ENCODE assay signal across 15 cellular contexts in genomic region chr2:39008663-39009062, GRCh38.
DNase-seq lines count a peak whose midpoint lies in the region; ATAC-seq, FAIRE-seq and TF ChIP-seq lines count a peak whose summit lies in the region.
"Had no signal": no experiment of that assay in that cellular context is flagged by ENCODE, and none has a peak within 500 bp of the region (broad histone marks: within the 10 kb centered on the region; RNA-seq: fewer than 3 reads in every experiment).

No MANE protein-coding gene starts in this region.

- peaks cover 9 to 15% of the 10 kb centered on the region in 2 experiments for H3K4me1 Mint-ChIP-seq in H9
- peaks cover 14% of the 10 kb centered on the region for H3K4me1 Mint-ChIP-seq in activated naive CD8-positive, alpha-beta T cell treated with anti-CD3 and anti-CD28 coated beads for 36 hours
- H3K4me1 Mint-ChIP-seq: neural crest cell had no signal

- no peaks in the 10 kb centered on the region for H4K20me1 ChIP-seq in H9 (ENCODE audit: control insufficient read depth, insufficient read depth, insufficient read length)
- H4K20me1 ChIP-seq in smooth muscle cell (ENCODE audit: low read depth) = no peaks in the 10 kb centered on the region
- H4K20me1 ChIP-seq in HepG2 (ENCODE audit: insufficient read depth, low read length) = no peaks in the 10 kb centered on the region

- POLR2A ChIA-PET in HepG2 (lab: Yijun Ruan, JAX) = no interaction called here

- H2BK15ac ChIP-seq in H9 (ENCODE audit: low read depth, low read length) = no peak overlapping the region
- H2BK15ac ChIP-seq in mesenchymal stem cell (ENCODE audit: low read depth, poor library complexity, severe bottlenecking) = no peak overlapping the region

- no peak overlapping the region for H3K9ac ChIP-seq in H9 (ENCODE audit: extremely low read depth, insufficient read length, low read length)
- no peak overlapping the region for H3K9ac ChIP-seq in mesenchymal stem cell (ENCODE audit: low read length)
- H3K9ac ChIP-seq in smooth muscle cell (ENCODE audit: low read depth) = no peak overlapping the region
- H3K9ac ChIP-seq in HepG2 (ENCODE audit: insufficient read depth, low read depth, low read length) = no peak overlapping the region

- H3K79me1 ChIP-seq in H9 (ENCODE audit: insufficient read depth, low read depth, low read length, poor library complexity, severe bottlenecking) (no peaks in the 10 kb centered on the region), mesenchymal stem cell (replicated peaks; ENCODE audit: low read length, poor library complexity, severe bottlenecking) (peaks cover 2% of the 10 kb centered on the region)

- no peaks in the 10 kb centered on the region for H3K23me2 ChIP-seq in H9 (ENCODE audit: insufficient read length, low read depth, low read length, poor library complexity, severe bottlenecking)

- H3K79me2 ChIP-seq in H9 (ENCODE audit: insufficient read depth, low read length) (no peaks in the 10 kb centered on the region), smooth muscle cell (ENCODE audit: low read depth) (no peaks in the 10 kb centered on the region), HepG2 (ENCODE audit: insufficient read depth, low read length) (no peaks in the 10 kb centered on the region)

- no peak overlapping the region for H3K4me3 Mint-ChIP-seq in H9
- no peak overlapping the region for H3K4me3 Mint-ChIP-seq in activated naive CD8-positive, alpha-beta T cell treated with anti-CD3 and anti-CD28 coated beads for 36 hours
- H3K4me3 Mint-ChIP-seq: neural crest cell had no signal

- H3F3A ChIP-seq in smooth muscle cell (ENCODE audit: low read depth) = no peaks in the 10 kb centered on the region

- TF ChIP-seq POLR2A in HepG2 (IDR thresholded peaks at IDR 0.05; ENCODE audit: insufficient read depth in 1 of 2, low read depth in 2 of 2, low read length in 2 of 2) = no peak

- H3K27me3 ChIP-seq in H9 (ENCODE audit: insufficient read depth, low read length) (no peaks in the 10 kb centered on the region), mesenchymal stem cell (ENCODE audit: control insufficient read depth in 1 of 2, insufficient read depth in 1 of 2, low read length in 2 of 2) (no peaks in the 10 kb centered on the region), smooth muscle cell (ENCODE audit: low read depth) (no peaks in the 10 kb centered on the region), HepG2 (ENCODE audit: control insufficient read depth in 1 of 2, insufficient read depth in 2 of 2, low read length in 2 of 2) (no peaks in the 10 kb centered on the region)
- H3K27me3 ChIP-seq: esophagus squamous epithelium had no signal

- H3K36me3 ChIP-seq in mesenchymal stem cell (ENCODE audit: control insufficient read depth in 1 of 2, insufficient read depth in 2 of 2, low read depth in 1 of 2, low read length in 2 of 2) = peaks cover 5 to 91% of the 10 kb centered on the region in 2 experiments
- peaks cover 18% of the 10 kb centered on the region for H3K36me3 ChIP-seq in smooth muscle cell (ENCODE audit: low read depth)
- H3K36me3 ChIP-seq in HepG2 (replicated peaks in 1 of 2; ENCODE audit: control insufficient read depth in 1 of 2, insufficient read depth in 2 of 2, low read length in 2 of 2) = peaks cover 8 to 79% of the 10 kb centered on the region in 2 experiments

- H3K27ac ChIP-seq in H9 (ENCODE audit: insufficient read length, low read depth, low read length) (no peak overlapping the region), mesenchymal stem cell (ENCODE audit: low read length, poor library complexity, severe bottlenecking) (no peak overlapping the region), smooth muscle cell (ENCODE audit: low read depth) (no peak overlapping the region), HepG2 (ENCODE audit: extremely low read length, insufficient read depth, low read length) (no peak overlapping the region)
- H3K27ac ChIP-seq: A549, esophagus squamous epithelium, lower lobe of right lung, thoracic aorta had no signal

- intact Hi-C loops in HepG2 (cut with micrococcal nuclease; ENCODE audit: unreplicated experiment) = loop anchor here (1.0 kb wide), 1 partner anchor 24 kb away; no protein-coding TSS in a partner anchor

- TF ChIP-seq CTCF in H9 (conservative IDR thresholded peaks at IDR 0.05) (no peak), smooth muscle cell (IDR thresholded peaks at IDR 0.05; ENCODE audit: borderline replicate concordance, insufficient read depth, poor library complexity, severe bottlenecking) (no peak), HepG2 (CRISPR knock-in tag; IDR thresholded peaks at IDR 0.05) (no peak)

- no peaks in the 10 kb centered on the region for H3K9me3 ChIP-seq in H9 (ENCODE audit: control insufficient read depth, low read depth, low read length)
- H3K9me3 ChIP-seq in mesenchymal stem cell (ENCODE audit: control insufficient read depth, low read length) = no peaks in the 10 kb centered on the region
- H3K9me3 ChIP-seq in smooth muscle cell (replicated peaks; ENCODE audit: low read depth) = no peaks in the 10 kb centered on the region
- H3K9me3 ChIP-seq in HepG2 (ENCODE audit: low read length) = no peaks in the 10 kb centered on the region
- H3K9me3 ChIP-seq: A549, esophagus squamous epithelium, lower lobe of right lung, thoracic aorta had no signal

- H2BK20ac ChIP-seq in H9 (ENCODE audit: low read depth, low read length, poor library complexity, severe bottlenecking) = no peak overlapping the region

- H3K4me2 ChIP-seq in H9 (ENCODE audit: insufficient read depth, insufficient read length, low read length) (no peak overlapping the region), mesenchymal stem cell (ENCODE audit: low read length, poor library complexity, severe bottlenecking) (no peak overlapping the region), smooth muscle cell (no peak overlapping the region), HepG2 (ENCODE audit: low read depth, low read length) (no peak overlapping the region)
- H3K4me2 ChIP-seq: A549 had no signal

- no peaks in the 10 kb centered on the region for H3K4me1 ChIP-seq in H9 (ENCODE audit: insufficient read depth, low read length)
- H3K4me1 ChIP-seq in mesenchymal stem cell (ENCODE audit: control insufficient read depth, insufficient read depth, low read depth, low read length) = no peaks in the 10 kb centered on the region
- H3K4me1 ChIP-seq in smooth muscle cell (ENCODE audit: low read depth) = no peaks in the 10 kb centered on the region
- H3K4me1 ChIP-seq in HepG2 (ENCODE audit: insufficient read depth, low read length) = no peaks in the 10 kb centered on the region; the same call in 1 of the 2 replicates
- H3K4me1 ChIP-seq: A549, esophagus squamous epithelium, lower lobe of right lung had no signal

- H3K56ac ChIP-seq in H9 (ENCODE audit: insufficient read length, low read depth, low read length) = no peak overlapping the region

- TF ChIP-seq RAD21 in HepG2 (CRISPR knock-in tag; IDR thresholded peaks at IDR 0.05) = no peak

- H3K4me3 ChIP-seq in mesenchymal stem cell (ENCODE audit: insufficient read depth in 1 of 2, low read depth in 1 of 2, low read length in 2 of 2) (no peak overlapping the region), smooth muscle cell (no peak overlapping the region), HepG2 (replicated peaks in 1 of 3; ENCODE audit: insufficient read depth in 1 of 3, low read depth in 2 of 3, low read length in 3 of 3) (no peak overlapping the region)
- H3K4me3 ChIP-seq: A549, esophagus squamous epithelium, lower lobe of right lung, thoracic aorta had no signal

- BruUV-seq in HepG2 (replicated peaks; lab: Mats Ljungman, UMichigan) = no TSS peak

- H2AFZ ChIP-seq in H9 (ENCODE audit: low read length) = no peak overlapping the region
- H2AFZ ChIP-seq in mesenchymal stem cell (ENCODE audit: low read depth, low read length) = no peak overlapping the region
- no peak overlapping the region for H2AFZ ChIP-seq in smooth muscle cell (ENCODE audit: low read depth)
- no peak overlapping the region for H2AFZ ChIP-seq in HepG2 (ENCODE audit: low read length)

- TF ChIP-seq EP300 in HepG2 (IDR thresholded peaks at IDR 0.05; ENCODE audit: low read depth in 2 of 2, low read length in 2 of 2) (no peak), HepG2 (CRISPR knock-in tag; IDR thresholded peaks at IDR 0.05; ENCODE audit: borderline replicate concordance) (no peak)

- no peaks in the 10 kb centered on the region for H3K27me3 Mint-ChIP-seq in H9 (ENCODE audit: low read depth)
- H3K27me3 Mint-ChIP-seq in activated naive CD8-positive, alpha-beta T cell treated with anti-CD3 and anti-CD28 coated beads for 36 hours = no peaks in the 10 kb centered on the region

- no peaks in the 10 kb centered on the region for H3K9me3 Mint-ChIP-seq in H9
- H3K9me3 Mint-ChIP-seq in activated naive CD8-positive, alpha-beta T cell treated with anti-CD3 and anti-CD28 coated beads for 36 hours = no peaks in the 10 kb centered on the region

- no CpG with 5 or more reads among the region's 1 CpG for WGBS in H9 (ENCODE audit: extremely low coverage, insufficient read length, low lambda C conversion rate)
- WGBS in mesenchymal stem cell = no CpG with 5 or more reads among the region's 1 CpG
- 100% methylated on average over 1 of the region's 1 CpG for WGBS in smooth muscle cell (ENCODE audit: low lambda C conversion rate)
- 100% methylated on average over 1 of the region's 1 CpG for WGBS in HepG2 (ENCODE audit: low lambda C conversion rate)

- H2BK120ac ChIP-seq in H9 (ENCODE audit: low read depth, low read length, poor library complexity, severe bottlenecking) (no peak overlapping the region), mesenchymal stem cell (ENCODE audit: low read depth, low read length) (no peak overlapping the region)

- no peak overlapping the region for H4K8ac ChIP-seq in H9 (replicated peaks; ENCODE audit: insufficient read length, low read depth, low read length)
- H4K8ac ChIP-seq in mesenchymal stem cell (ENCODE audit: low read length) = no peak overlapping the region

- H3K14ac ChIP-seq in H9 (ENCODE audit: insufficient read depth, low read length) (no peak overlapping the region), mesenchymal stem cell (ENCODE audit: low read length in 2 of 2) (no peak overlapping the region)

- in situ Hi-C loops in HepG2 (cut with HindIII; ENCODE audit: extremely low pct_ligation_motif_present, low pct_unique_long_range_greater_than_20kb) = no loop called here

- no peak for FAIRE-seq in HepG2 (lab: Jason Lieb, UNC)
- FAIRE-seq: A549 had no signal

- H3K4ac ChIP-seq in H9 (ENCODE audit: low read depth, low read length) (no peak overlapping the region), mesenchymal stem cell (ENCODE audit: low read depth in 1 of 2, low read length in 2 of 2) (no peak overlapping the region)

- H3T11ph ChIP-seq in H9 (ENCODE audit: low read length) = no peak overlapping the region

- peak overlapping the region in 2 of 3 experiments; percentile 26 to 83; a peak in 2 of 7 replicates for H3K27ac Mint-ChIP-seq in H9
- peak overlapping the region; percentile 60 for H3K27ac Mint-ChIP-seq in activated naive CD8-positive, alpha-beta T cell treated with anti-CD3 and anti-CD28 coated beads for 36 hours

- H3K18ac ChIP-seq in H9 (ENCODE audit: insufficient read length, low read depth, low read length) (no peak overlapping the region), mesenchymal stem cell (ENCODE audit: low read depth in 1 of 2, low read length in 2 of 2) (no peak overlapping the region)

- H4K91ac ChIP-seq in H9 (ENCODE audit: insufficient read length, low read depth, low read length) (no peak overlapping the region), mesenchymal stem cell (ENCODE audit: low read length) (no peak overlapping the region)

- H4K5ac ChIP-seq in H9 (ENCODE audit: insufficient read length, low read depth, low read length) = no peak overlapping the region

- H2BK5ac ChIP-seq in H9 (ENCODE audit: insufficient read length, low read length) (no peak overlapping the region), mesenchymal stem cell (ENCODE audit: low read depth, low read length, poor library complexity, severe bottlenecking) (no peak overlapping the region)

- DNase-seq in activated CD4-positive, alpha-beta T cell treated with anti-CD3 and anti-CD28 coated beads for 48 hours = peak; percentile 23
- DNase-seq in activated CD4-positive, alpha-beta T cell treated with anti-CD3 and anti-CD28 coated beads, Interleukin-2, amount 50 U/mL, for 1 hour = no peak
- DNase-seq in H9 = no peak
- DNase-seq in activated naive CD8-positive, alpha-beta T cell treated with anti-CD3 and anti-CD28 coated beads for 36 hours = peak; percentile 6
- peak; percentile 32 for DNase-seq in mesenchymal stem cell
- DNase-seq in smooth muscle cell (lab: John Stamatoyannopoulos, UW; ENCODE audit: unreplicated experiment) = no peak
- no peak for DNase-seq in HepG2 (ENCODE audit: low spot score)
- no peak for DNase-seq in iPS-NIHi11 (ENCODE audit: low spot score)
- DNase-seq: activated CD4-positive, alpha-beta T cell treated with anti-CD3 and anti-CD28 coated beads for 1 hour; esophagus squamous epithelium; lower lobe of right lung; PC-3 had no signal

- H3K36me3 Mint-ChIP-seq in H9 (ENCODE audit: insufficient read depth in 1 of 3, low read depth in 3 of 3) = peaks cover 5 to 40% (median 34%) of the 10 kb centered on the region in 3 experiments; a peak in 6 of 7 replicates
- H3K36me3 Mint-ChIP-seq in activated naive CD8-positive, alpha-beta T cell treated with anti-CD3 and anti-CD28 coated beads for 36 hours = peaks cover 40% of the 10 kb centered on the region

- H2BK12ac ChIP-seq in H9 (ENCODE audit: insufficient read length, low read depth, low read length) (no peak overlapping the region), mesenchymal stem cell (ENCODE audit: low read length in 2 of 2) (no peak overlapping the region)

- CTCF ChIA-PET in HepG2 (lab: Yijun Ruan, JAX; ENCODE audit: low intra/inter-chr PET ratio, low total read pairs) = no interaction called here

- ATAC-seq in HepG2 = no peak
- ATAC-seq: lower lobe of right lung had no signal

- no peak overlapping the region for H2AK5ac ChIP-seq in H9 (ENCODE audit: insufficient read length, low read length)
- H2AK5ac ChIP-seq in mesenchymal stem cell (ENCODE audit: low read length, severe bottlenecking) = no peak overlapping the region

- H3K23ac ChIP-seq in H9 (ENCODE audit: insufficient read length, low read depth, low read length) = no peak overlapping the region
- H3K23ac ChIP-seq in mesenchymal stem cell (ENCODE audit: low read length in 2 of 2) = no peak overlapping the region

Comparison
In these comparisons a context has a peak if more than half of its experiments do, and no peak if none do; other contexts are left out.
1. DNase-seq: peak in activated CD4-positive, alpha-beta T cell treated with anti-CD3 and anti-CD28 coated beads for 48 hours (single experiment), activated naive CD8-positive, alpha-beta T cell treated with anti-CD3 and anti-CD28 coated beads for 36 hours (single experiment) and mesenchymal stem cell (single experiment); none in activated CD4-positive, alpha-beta T cell treated with anti-CD3 and anti-CD28 coated beads, Interleukin-2, amount 50 U/mL, for 1 hour (single experiment), H9 (single experiment), smooth muscle cell (single experiment), HepG2 (single experiment) and iPS-NIHi11 (single experiment).